1 cellular context compared by ENCODE assay signal in the genomic region with DNA sequence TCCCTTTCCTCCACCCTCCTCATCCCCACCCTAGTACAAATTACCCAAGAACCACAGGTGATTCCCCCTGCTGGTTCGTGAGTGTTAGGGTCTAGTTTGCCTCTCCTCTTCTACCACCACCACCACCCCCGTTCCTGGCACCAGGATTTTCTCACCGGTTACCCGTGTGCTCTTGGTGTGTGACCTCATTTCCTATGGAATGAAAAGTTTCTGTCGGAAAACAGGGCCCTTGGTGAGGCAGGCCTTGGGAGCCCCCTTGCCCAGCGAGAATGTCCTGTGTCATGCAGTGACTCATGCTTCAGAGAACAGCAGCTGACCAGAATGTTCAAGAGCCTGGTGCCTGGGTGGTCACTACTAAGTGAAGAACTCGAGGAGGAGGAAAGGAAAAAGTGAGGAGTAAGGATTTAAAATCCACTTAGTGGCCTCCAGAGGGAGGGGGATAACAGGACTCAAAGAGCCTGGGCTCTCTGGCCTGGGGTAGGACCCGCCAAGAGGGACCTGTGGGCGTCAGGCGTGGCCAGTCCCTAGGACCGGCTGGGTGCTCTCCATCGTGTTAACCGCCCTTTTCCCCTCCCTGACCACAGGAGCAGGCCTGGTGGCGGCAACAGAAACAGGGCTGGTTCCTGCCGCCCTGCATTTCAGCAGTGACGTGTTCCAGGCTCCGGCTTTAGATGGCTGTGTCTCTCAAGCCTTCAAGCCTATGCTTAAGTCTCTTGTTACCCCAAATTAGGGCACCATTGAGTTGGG.
TF ChIP-seq lines count a peak whose summit lies in the region.

No MANE protein-coding gene starts in this region.

TF ChIP-seq in SK-N-SH treated with all-trans-retinoic acid at 6 μM for 48 hours, 23 proteins besides CTCF, POLR2A, EP300 and RAD21 (continued from another document):
- TF ChIP-seq, protein P1, sequence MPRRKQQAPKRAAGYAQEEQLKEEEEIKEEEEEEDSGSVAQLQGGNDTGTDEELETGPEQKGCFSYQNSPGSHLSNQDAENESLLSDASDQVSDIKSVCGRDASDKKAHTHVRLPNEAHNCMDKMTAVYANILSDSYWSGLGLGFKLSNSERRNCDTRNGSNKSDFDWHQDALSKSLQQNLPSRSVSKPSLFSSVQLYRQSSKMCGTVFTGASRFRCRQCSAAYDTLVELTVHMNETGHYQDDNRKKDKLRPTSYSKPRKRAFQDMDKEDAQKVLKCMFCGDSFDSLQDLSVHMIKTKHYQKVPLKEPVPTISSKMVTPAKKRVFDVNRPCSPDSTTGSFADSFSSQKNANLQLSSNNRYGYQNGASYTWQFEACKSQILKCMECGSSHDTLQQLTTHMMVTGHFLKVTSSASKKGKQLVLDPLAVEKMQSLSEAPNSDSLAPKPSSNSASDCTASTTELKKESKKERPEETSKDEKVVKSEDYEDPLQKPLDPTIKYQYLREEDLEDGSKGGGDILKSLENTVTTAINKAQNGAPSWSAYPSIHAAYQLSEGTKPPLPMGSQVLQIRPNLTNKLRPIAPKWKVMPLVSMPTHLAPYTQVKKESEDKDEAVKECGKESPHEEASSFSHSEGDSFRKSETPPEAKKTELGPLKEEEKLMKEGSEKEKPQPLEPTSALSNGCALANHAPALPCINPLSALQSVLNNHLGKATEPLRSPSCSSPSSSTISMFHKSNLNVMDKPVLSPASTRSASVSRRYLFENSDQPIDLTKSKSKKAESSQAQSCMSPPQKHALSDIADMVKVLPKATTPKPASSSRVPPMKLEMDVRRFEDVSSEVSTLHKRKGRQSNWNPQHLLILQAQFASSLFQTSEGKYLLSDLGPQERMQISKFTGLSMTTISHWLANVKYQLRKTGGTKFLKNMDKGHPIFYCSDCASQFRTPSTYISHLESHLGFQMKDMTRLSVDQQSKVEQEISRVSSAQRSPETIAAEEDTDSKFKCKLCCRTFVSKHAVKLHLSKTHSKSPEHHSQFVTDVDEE (CRISPR knock-in tag; IDR thresholded peaks at IDR 0.05), result no peak
- TF ChIP-seq ZNF565 (CRISPR knock-in tag; conservative IDR thresholded peaks at IDR 0.05; ENCODE audit: low read depth), result no peak
- no peak for TF ChIP-seq ZFP30 (CRISPR knock-in tag; IDR thresholded peaks at IDR 0.05)
- no peak for TF ChIP-seq ZNF8 (CRISPR knock-in tag; IDR thresholded peaks at IDR 0.05)
- no peak for TF ChIP-seq ZFP3 (CRISPR knock-in tag; IDR thresholded peaks at IDR 0.05)
- TF ChIP-seq ZNF70 (CRISPR knock-in tag; IDR thresholded peaks at IDR 0.05), result no peak
- TF ChIP-seq, protein P2, sequence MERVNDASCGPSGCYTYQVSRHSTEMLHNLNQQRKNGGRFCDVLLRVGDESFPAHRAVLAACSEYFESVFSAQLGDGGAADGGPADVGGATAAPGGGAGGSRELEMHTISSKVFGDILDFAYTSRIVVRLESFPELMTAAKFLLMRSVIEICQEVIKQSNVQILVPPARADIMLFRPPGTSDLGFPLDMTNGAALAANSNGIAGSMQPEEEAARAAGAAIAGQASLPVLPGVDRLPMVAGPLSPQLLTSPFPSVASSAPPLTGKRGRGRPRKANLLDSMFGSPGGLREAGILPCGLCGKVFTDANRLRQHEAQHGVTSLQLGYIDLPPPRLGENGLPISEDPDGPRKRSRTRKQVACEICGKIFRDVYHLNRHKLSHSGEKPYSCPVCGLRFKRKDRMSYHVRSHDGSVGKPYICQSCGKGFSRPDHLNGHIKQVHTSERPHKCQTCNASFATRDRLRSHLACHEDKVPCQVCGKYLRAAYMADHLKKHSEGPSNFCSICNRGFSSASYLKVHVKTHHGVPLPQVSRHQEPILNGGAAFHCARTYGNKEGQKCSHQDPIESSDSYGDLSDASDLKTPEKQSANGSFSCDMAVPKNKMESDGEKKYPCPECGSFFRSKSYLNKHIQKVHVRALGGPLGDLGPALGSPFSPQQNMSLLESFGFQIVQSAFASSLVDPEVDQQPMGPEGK (CRISPR knock-in tag; IDR thresholded peaks at IDR 0.05; ENCODE audit: borderline replicate concordance), result 0 out of 2 replicates have a peak, but pooled peaks have one; percentile 47
- TF ChIP-seq, protein P3, sequence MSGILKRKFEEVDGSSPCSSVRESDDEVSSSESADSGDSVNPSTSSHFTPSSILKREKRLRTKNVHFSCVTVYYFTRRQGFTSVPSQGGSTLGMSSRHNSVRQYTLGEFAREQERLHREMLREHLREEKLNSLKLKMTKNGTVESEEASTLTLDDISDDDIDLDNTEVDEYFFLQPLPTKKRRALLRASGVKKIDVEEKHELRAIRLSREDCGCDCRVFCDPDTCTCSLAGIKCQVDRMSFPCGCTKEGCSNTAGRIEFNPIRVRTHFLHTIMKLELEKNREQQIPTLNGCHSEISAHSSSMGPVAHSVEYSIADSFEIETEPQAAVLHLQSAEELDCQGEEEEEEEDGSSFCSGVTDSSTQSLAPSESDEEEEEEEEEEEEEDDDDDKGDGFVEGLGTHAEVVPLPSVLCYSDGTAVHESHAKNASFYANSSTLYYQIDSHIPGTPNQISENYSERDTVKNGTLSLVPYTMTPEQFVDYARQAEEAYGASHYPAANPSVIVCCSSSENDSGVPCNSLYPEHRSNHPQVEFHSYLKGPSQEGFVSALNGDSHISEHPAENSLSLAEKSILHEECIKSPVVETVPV (CRISPR knock-in tag; IDR thresholded peaks at IDR 0.05), result no peak
- no peak for TF ChIP-seq CSDC2 (CRISPR knock-in tag; IDR thresholded peaks at IDR 0.05)
- TF ChIP-seq OSR1 (CRISPR knock-in tag; IDR thresholded peaks at IDR 0.05), result no peak
- no peak for TF ChIP-seq ESRRG (CRISPR knock-in tag; IDR thresholded peaks at IDR 0.05)
- no peak for TF ChIP-seq PPARA (CRISPR knock-in tag; IDR thresholded peaks at IDR 0.05; ENCODE audit: borderline replicate concordance)
- no peak for TF ChIP-seq TOX (CRISPR knock-in tag; IDR thresholded peaks at IDR 0.05; ENCODE audit: borderline replicate concordance)
- TF ChIP-seq, protein P4, sequence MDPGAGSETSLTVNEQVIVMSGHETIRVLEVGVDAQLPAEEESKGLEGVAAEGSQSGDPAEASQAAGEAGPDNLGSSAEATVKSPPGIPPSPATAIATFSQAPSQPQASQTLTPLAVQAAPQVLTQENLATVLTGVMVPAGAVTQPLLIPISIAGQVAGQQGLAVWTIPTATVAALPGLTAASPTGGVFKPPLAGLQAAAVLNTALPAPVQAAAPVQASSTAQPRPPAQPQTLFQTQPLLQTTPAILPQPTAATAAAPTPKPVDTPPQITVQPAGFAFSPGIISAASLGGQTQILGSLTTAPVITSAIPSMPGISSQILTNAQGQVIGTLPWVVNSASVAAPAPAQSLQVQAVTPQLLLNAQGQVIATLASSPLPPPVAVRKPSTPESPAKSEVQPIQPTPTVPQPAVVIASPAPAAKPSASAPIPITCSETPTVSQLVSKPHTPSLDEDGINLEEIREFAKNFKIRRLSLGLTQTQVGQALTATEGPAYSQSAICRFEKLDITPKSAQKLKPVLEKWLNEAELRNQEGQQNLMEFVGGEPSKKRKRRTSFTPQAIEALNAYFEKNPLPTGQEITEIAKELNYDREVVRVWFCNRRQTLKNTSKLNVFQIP (CRISPR knock-in tag; IDR thresholded peaks at IDR 0.05; ENCODE audit: borderline replicate concordance, low read depth), result no peak
- no peak for TF ChIP-seq ARNTL (CRISPR knock-in tag; IDR thresholded peaks at IDR 0.05; ENCODE audit: borderline replicate concordance, low read depth)
- 0 out of 2 replicates have a peak, but pooled peaks have one; percentile 26 for TF ChIP-seq ISL1 (CRISPR knock-in tag; IDR thresholded peaks at IDR 0.05)
